Comparison of ENCODE assay signal across 18 cellular contexts in the genomic region with DNA sequence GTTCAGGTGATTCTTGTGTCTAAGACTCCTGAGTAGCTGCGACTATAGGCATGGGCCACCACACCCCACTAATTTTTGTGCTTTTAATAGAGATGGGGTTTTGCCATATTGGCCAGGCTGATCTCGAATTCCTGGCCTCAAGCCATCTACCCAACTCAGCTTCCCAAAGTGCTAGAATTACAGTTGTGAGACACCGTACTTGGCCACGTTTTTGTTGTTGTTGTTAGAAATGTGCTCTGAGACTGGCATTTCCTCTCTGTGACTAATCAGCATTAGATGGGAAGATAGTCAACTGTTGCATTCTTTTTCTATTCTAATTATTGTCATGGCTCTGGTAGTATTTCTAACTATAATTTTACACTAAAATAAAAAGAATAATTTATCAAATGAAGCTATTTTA.
DNase-seq lines count a peak whose midpoint lies in the region; ATAC-seq and TF ChIP-seq lines count a peak whose summit lies in the region.
"Had no signal": no experiment of that assay in that cellular context is flagged by ENCODE, and none has a peak within 500 bp of the region (broad histone marks: within the 10 kb centered on the region; RNA-seq: fewer than 3 reads in every experiment).

No MANE protein-coding gene starts in this region.

- no peaks in the 10 kb centered on the region for H3K79me2 ChIP-seq in osteoblast (ENCODE audit: insufficient read depth, low read length)

- H3K27me3 ChIP-seq in Panc1 (ENCODE audit: control insufficient read depth, insufficient read depth, low read length), result no peaks in the 10 kb centered on the region
- no peaks in the 10 kb centered on the region for H3K27me3 ChIP-seq in osteoblast (ENCODE audit: insufficient read depth, low read length)
- H3K27me3 ChIP-seq: upper lobe of left lung had no signal

- H2AFZ ChIP-seq in osteoblast (ENCODE audit: low read length), result no peak overlapping the region

- H3K36me3 ChIP-seq in Panc1 (ENCODE audit: control insufficient read depth, insufficient read depth, low read length) (no peaks in the 10 kb centered on the region), osteoblast (ENCODE audit: insufficient read depth, low read length) (no peaks in the 10 kb centered on the region)

- no peak overlapping the region for H3K4me3 ChIP-seq in Panc1 (ENCODE audit: low read depth in 2 of 2, low read length in 2 of 2)
- no peak overlapping the region for H3K4me3 ChIP-seq in osteoblast (ENCODE audit: insufficient read depth, low read length)
- H3K4me3 ChIP-seq: upper lobe of left lung had no signal

- no TSS peak for BruUV-seq in Panc1 (replicated peaks; lab: Mats Ljungman, UMichigan)

- H3K4me1 ChIP-seq in Panc1 (ENCODE audit: control insufficient read depth, insufficient read depth, low read length), result peaks cover 13% of the 10 kb centered on the region
- peaks cover 34% of the 10 kb centered on the region for H3K4me1 ChIP-seq in osteoblast (ENCODE audit: insufficient read depth, low read length)
- H3K4me1 ChIP-seq: upper lobe of left lung had no signal

- no peaks in the 10 kb centered on the region for H3K9me3 ChIP-seq in Panc1 (ENCODE audit: control insufficient read depth, insufficient read depth, low read depth, low read length)
- no peaks in the 10 kb centered on the region for H3K9me3 ChIP-seq in osteoblast (ENCODE audit: low read depth, low read length)
- H3K9me3 ChIP-seq: upper lobe of left lung had no signal

- intact Hi-C loops in Panc1 (cut with micrococcal nuclease; ENCODE audit: unreplicated experiment), result no loop called here

- DNase-seq in GM04503 (ENCODE audit: low read depth) (peak; percentile 85), Panc1 (ENCODE audit: low read depth, low spot score) (no peak), dermis microvascular lymphatic vessel endothelial cell (ENCODE audit: low read depth in 2 of 2) (peak; percentile 18 to 87), osteoblast (ENCODE audit: insufficient read length, low spot score, missing footprints) (no peak), HK-2 (ENCODE audit: unreplicated experiment) (no peak), NOMO-1 (lab: John Stamatoyannopoulos, UW; ENCODE audit: unreplicated experiment in 2 of 2) (no peak), COLO829 (ENCODE audit: low spot score) (no peak)
- DNase-seq: activated CD4-positive, alpha-beta T cell treated with anti-CD3 and anti-CD28 coated beads, Interleukin-2, amount 10 ng/mL, durations not matched to agents 24 days and 14 days; activated T-cell treated with anti-CD3 and anti-CD28 coated beads, Interleukin-2, amount 50 U/mL, for 72 hours; anterior cingulate cortex; effector CD8-positive, alpha-beta T cell; left ventricle myocardium superior; natural killer cell; NCI-H1417 treated with DMSO at 0.1 percent for 48 hours; stimulated activated CD4-positive, alpha-beta T cell treated with anti-CD3 and anti-CD28 coated beads, Interleukin-4, amount 100 ng/mL, for 24 hours; upper lobe of left lung had no signal

- H3K4me2 ChIP-seq in osteoblast (ENCODE audit: insufficient read depth, low read length), result peak overlapping the region; percentile 20

- in situ Hi-C loops in Panc1 (cut with HindIII; ENCODE audit: low pct_unique_long_range_greater_than_20kb, low sequenced_read_pairs), result no loop called here

- H4K20me1 ChIP-seq in osteoblast (ENCODE audit: insufficient read depth, low read length), result no peaks in the 10 kb centered on the region

- TF ChIP-seq CTCF in Panc1 (IDR thresholded peaks at IDR 0.05) (no peak), osteoblast (IDR thresholded peaks at IDR 0.05; ENCODE audit: extremely low read depth, low read depth, low read length) (no peak)

- CTCF ChIA-PET in Panc1 (lab: Charles Lee), result interaction anchor here (0.6 kb wide), 1 partner anchor 63 kb away, joined by 6 read pairs; no protein-coding TSS in a partner anchor

- ATAC-seq in Panc1, result peak; percentile 56; the same call in 1 of the 2 replicates
- no peak for ATAC-seq in HG02981 (IDR thresholded peaks at IDR 0.05; ENCODE audit: unreplicated experiment)
- ATAC-seq: activated T-cell treated with anti-CD3 and anti-CD28 coated beads, Interleukin-2, amount 50 U/mL, for 72 hours; left ventricle myocardium superior; natural killer cell; stimulated activated effector memory CD8-positive, alpha-beta T cell treated with anti-CD3 and anti-CD28 coated beads, Interleukin-12 subunit alpha, Interleukin-12 subunit beta, amount 100 ng/mL, for 72 hours had no signal

- POLR2A ChIA-PET in Panc1 (lab: Charles Lee), result no interaction called here

- H3K27ac ChIP-seq in Panc1 (ENCODE audit: low read length), result no peak overlapping the region
- H3K27ac ChIP-seq in osteoblast (ENCODE audit: low read depth, low read length), result no peak overlapping the region
- H3K27ac ChIP-seq: upper lobe of left lung had no signal

Comparison
In these comparisons a context has a peak if more than half of its experiments do, and no peak if none do; other contexts are left out.
1. DNase-seq: peak in GM04503 (single experiment) and dermis microvascular lymphatic vessel endothelial cell (2 of 2); none in Panc1 (single experiment), osteoblast (single experiment), HK-2 (single experiment), NOMO-1 (0 of 2) and COLO829 (single experiment).